Comparison of ENCODE assay signal across 8 cellular contexts in the genomic region with DNA sequence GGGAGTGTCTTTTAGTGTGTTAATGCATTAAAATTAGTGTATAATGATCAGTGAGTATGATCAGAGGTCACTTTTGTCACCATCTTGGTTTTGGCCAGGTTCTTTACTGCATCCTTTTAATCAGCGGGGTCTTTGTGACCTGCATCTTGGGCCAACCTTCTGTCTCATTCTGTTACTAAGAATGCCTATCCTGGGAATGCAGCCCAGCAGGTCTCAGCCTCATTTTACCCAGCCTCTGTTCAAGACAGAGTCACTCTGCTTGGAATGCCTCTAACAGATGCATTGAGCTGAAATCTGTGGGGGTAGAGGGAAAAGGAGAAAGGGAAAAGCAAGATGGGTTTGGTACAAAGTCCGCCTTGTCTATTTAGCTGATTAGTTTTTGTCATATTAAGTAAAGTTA.
"Had no signal": no experiment of that assay in that cellular context is flagged by ENCODE, and none has a peak within 500 bp of the region (broad histone marks: within the 10 kb centered on the region; RNA-seq: fewer than 3 reads in every experiment).

No MANE protein-coding gene starts in this region.

- H3K9me3 Mint-ChIP-seq: HFFc6 had no signal

- ATAC-seq: HCT116, K562 had no signal

- H3K9me3 ChIP-seq: HAP-1 had no signal

- H3K4me3 Mint-ChIP-seq: HFFc6 had no signal

- H3K27ac Mint-ChIP-seq: HFFc6 had no signal

- DNase-seq: GM23248, GOT3, H7, HFFc6, IMR-90 had no signal
